Comparison of ENCODE assay signal across 14 cellular contexts in the genomic region with DNA sequence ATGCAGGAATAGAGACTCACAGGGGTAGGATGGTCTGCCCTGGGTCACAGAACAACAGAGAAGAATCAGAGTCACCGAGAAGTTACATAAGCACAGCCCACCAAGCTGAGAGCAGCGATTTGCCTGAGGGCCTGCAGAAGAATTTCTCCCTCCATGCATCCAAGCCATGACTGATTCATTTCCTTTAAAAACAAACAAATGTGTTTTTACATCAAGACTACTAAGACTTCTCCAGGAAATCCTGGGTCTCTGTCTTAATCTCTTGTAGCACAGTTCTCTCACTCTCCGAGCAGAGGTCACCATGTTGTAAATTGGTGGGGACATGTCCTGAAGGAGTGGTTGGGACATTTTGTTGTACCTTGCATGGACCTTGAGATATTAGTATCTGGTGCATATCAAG.
DNase-seq lines count a peak whose midpoint lies in the region; ATAC-seq and TF ChIP-seq lines count a peak whose summit lies in the region.
"Had no signal": no experiment of that assay in that cellular context is flagged by ENCODE, and none has a peak within 500 bp of the region (broad histone marks: within the 10 kb centered on the region; RNA-seq: fewer than 3 reads in every experiment).

No MANE protein-coding gene starts in this region.

- no peaks in the 10 kb centered on the region for H3K4me1 ChIP-seq in naive thymus-derived CD4-positive, alpha-beta T cell (ENCODE audit: control insufficient read depth in 2 of 2, insufficient read depth in 2 of 2, low read length in 2 of 2)
- peaks cover 11% of the 10 kb centered on the region for H3K4me1 ChIP-seq in colonic mucosa

- no peak overlapping the region for H3K27ac Mint-ChIP-seq in naive thymus-derived CD4-positive, alpha-beta T cell

- DNase-seq in GM03348 (ENCODE audit: low spot score): peak; percentile 45
- DNase-seq in T1000 (lab: John Stamatoyannopoulos, UW): peak; percentile 61
- peak; percentile 86 for DNase-seq in fibroblast of peridontal ligament (ENCODE audit: extremely low read depth)
- DNase-seq in skeletal muscle cell (ENCODE audit: low read depth): peak; percentile 45
- no peak for DNase-seq in naive thymus-derived CD4-positive, alpha-beta T cell
- no peak for DNase-seq in colonic mucosa
- DNase-seq: activated CD4-positive, alpha-beta T cell treated with anti-CD3 and anti-CD28 coated beads, Interleukin-2, amount 50 U/mL, for 1 hour; activated gamma-delta T cell; heart left ventricle; NCI-H774 had no signal

- H3K36me3 ChIP-seq in naive thymus-derived CD4-positive, alpha-beta T cell (ENCODE audit: control insufficient read depth in 2 of 3, insufficient read depth in 3 of 3, low read length in 3 of 3): no peaks in the 10 kb centered on the region
- H3K36me3 ChIP-seq in colonic mucosa: no peaks in the 10 kb centered on the region
- H3K36me3 ChIP-seq: heart left ventricle had no signal

- no peaks in the 10 kb centered on the region for H3K4me1 Mint-ChIP-seq in naive thymus-derived CD4-positive, alpha-beta T cell

- H3K27me3 Mint-ChIP-seq in naive thymus-derived CD4-positive, alpha-beta T cell: peaks cover 0 to 8% (median 3%) of the 10 kb centered on the region in 5 donors

- H3K9ac ChIP-seq in colonic mucosa (ENCODE audit: low read depth in 2 of 2, low read length in 2 of 2): no peak overlapping the region

- H3K27me3 ChIP-seq in naive thymus-derived CD4-positive, alpha-beta T cell (ENCODE audit: control insufficient read depth in 2 of 2, insufficient read depth in 2 of 2, low read length in 2 of 2): no peaks in the 10 kb centered on the region
- no peaks in the 10 kb centered on the region for H3K27me3 ChIP-seq in colonic mucosa
- H3K27me3 ChIP-seq: heart left ventricle had no signal

- no peak overlapping the region for H3K27ac ChIP-seq in naive thymus-derived CD4-positive, alpha-beta T cell (ENCODE audit: low read depth, low read length)
- no peak overlapping the region for H3K27ac ChIP-seq in colonic mucosa
- H3K27ac ChIP-seq: coronary artery had no signal

- H3K36me3 Mint-ChIP-seq in naive thymus-derived CD4-positive, alpha-beta T cell: no peaks in the 10 kb centered on the region

- ATAC-seq in HG02885 (IDR thresholded peaks at IDR 0.05; ENCODE audit: poor library complexity, unreplicated experiment): no peak
- ATAC-seq in HG03280 (IDR thresholded peaks at IDR 0.05; ENCODE audit: unreplicated experiment): no peak
- no peak for ATAC-seq in naive thymus-derived CD4-positive, alpha-beta T cell
- ATAC-seq: GM12878, heart left ventricle had no signal

- H3K4me3 ChIP-seq in skeletal muscle cell (ENCODE audit: low read depth, low read length) (no peak overlapping the region), colonic mucosa (no peak overlapping the region)
- H3K4me3 ChIP-seq in naive thymus-derived CD4-positive, alpha-beta T cell (ENCODE audit: low read length): no peak overlapping the region
- H3K4me3 ChIP-seq: coronary artery, GM12878, heart left ventricle had no signal

- H3K4me3 Mint-ChIP-seq in naive thymus-derived CD4-positive, alpha-beta T cell: no peak overlapping the region

- intact Hi-C loops in naive thymus-derived CD4-positive, alpha-beta T cell (cut with micrococcal nuclease): no loop called here
- intact Hi-C loops in colonic mucosa (cut with DNase I): no loop called here

- H3K9me3 ChIP-seq in naive thymus-derived CD4-positive, alpha-beta T cell (ENCODE audit: control insufficient read depth in 2 of 3, low read length in 3 of 3): no peaks in the 10 kb centered on the region
- no peaks in the 10 kb centered on the region for H3K9me3 ChIP-seq in colonic mucosa

- CTCF ChIA-PET in naive thymus-derived CD4-positive, alpha-beta T cell (lab: Charles Lee): no interaction called here

- POLR2A ChIA-PET in naive thymus-derived CD4-positive, alpha-beta T cell (lab: Charles Lee): no interaction called here

- peaks cover 0 to 2% (median 0%) of the 10 kb centered on the region in 11 donors for H3K9me3 Mint-ChIP-seq in naive thymus-derived CD4-positive, alpha-beta T cell

- no peak for TF ChIP-seq CTCF in colonic mucosa (IDR thresholded peaks at IDR 0.05)

Comparison
In these comparisons a context has a peak if more than half of its experiments do, and no peak if none do; other contexts are left out.
1. DNase-seq: peak in GM03348 (single experiment), T1000 (single experiment), fibroblast of peridontal ligament (single experiment) and skeletal muscle cell (single experiment); none in naive thymus-derived CD4-positive, alpha-beta T cell (0 of 9) and colonic mucosa (single experiment).